ENCODE assay signal across 1 cellular context in the genomic region with DNA sequence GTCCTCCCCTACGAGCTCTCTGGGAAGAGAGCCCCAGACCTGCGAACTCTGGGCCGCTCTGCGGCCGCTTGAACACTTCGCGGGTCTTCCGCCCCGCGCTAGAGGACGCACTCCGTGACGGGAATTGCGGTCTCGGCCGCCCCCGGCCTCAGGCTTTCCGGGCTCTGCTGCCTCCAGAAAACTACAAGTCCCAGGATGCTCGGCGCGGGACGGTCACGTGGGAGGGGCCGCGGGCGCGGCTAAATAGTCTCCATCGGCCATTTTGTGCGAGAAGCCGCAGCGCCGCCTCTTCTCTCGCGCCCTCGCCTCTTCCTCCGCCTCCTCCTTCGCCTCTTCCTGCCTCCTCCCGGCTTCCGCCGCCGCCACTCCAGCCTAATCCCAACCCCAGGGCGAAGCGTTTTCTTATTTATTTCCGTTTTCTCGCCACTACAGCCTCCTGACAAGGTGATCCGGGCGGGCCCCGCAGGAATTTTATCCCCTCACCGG.
A peak's percentile ranks its signal among the peaks of the same experiment; 100 is the strongest.
TF ChIP-seq lines count a peak whose summit lies in the region.

A gene (plus strand): TSS at position 269 of the 486 bp plus-strand sequence. CDS start 235 bp downstream, outside the sequence.

TF ChIP-seq in WTC11, 78 proteins besides CTCF, POLR2A, EP300 and RAD21 (continued from another document):
- TF ChIP-seq, protein P1, sequence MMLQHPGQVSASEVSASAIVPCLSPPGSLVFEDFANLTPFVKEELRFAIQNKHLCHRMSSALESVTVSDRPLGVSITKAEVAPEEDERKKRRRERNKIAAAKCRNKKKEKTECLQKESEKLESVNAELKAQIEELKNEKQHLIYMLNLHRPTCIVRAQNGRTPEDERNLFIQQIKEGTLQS (CRISPR knock-in tag; conservative IDR thresholded peaks at IDR 0.05), result no peak
- TF ChIP-seq ZNF138 (CRISPR knock-in tag; conservative IDR thresholded peaks at IDR 0.05) (no peak), GABPB1 (CRISPR knock-in tag; IDR thresholded peaks at IDR 0.05) (0 out of 2 replicates have a peak, but pooled peaks have one; percentile 28), SP1 (CRISPR knock-in tag; conservative IDR thresholded peaks at IDR 0.05) (peak; percentile 64), JAZF1 (CRISPR knock-in tag; IDR thresholded peaks at IDR 0.05) (no peak)
- TF ChIP-seq, protein P2, sequence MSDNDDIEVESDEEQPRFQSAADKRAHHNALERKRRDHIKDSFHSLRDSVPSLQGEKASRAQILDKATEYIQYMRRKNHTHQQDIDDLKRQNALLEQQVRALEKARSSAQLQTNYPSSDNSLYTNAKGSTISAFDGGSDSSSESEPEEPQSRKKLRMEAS (CRISPR knock-in tag; IDR thresholded peaks at IDR 0.05), result no peak
- TF ChIP-seq, protein P3, sequence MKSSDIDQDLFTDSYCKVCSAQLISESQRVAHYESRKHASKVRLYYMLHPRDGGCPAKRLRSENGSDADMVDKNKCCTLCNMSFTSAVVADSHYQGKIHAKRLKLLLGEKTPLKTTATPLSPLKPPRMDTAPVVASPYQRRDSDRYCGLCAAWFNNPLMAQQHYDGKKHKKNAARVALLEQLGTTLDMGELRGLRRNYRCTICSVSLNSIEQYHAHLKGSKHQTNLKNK (CRISPR knock-in tag; IDR thresholded peaks at IDR 0.05), result no peak
- TF ChIP-seq, protein P4, sequence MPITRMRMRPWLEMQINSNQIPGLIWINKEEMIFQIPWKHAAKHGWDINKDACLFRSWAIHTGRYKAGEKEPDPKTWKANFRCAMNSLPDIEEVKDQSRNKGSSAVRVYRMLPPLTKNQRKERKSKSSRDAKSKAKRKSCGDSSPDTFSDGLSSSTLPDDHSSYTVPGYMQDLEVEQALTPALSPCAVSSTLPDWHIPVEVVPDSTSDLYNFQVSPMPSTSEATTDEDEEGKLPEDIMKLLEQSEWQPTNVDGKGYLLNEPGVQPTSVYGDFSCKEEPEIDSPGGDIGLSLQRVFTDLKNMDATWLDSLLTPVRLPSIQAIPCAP (CRISPR knock-in tag; IDR thresholded peaks at IDR 0.05), result no peak
- TF ChIP-seq, protein P5, sequence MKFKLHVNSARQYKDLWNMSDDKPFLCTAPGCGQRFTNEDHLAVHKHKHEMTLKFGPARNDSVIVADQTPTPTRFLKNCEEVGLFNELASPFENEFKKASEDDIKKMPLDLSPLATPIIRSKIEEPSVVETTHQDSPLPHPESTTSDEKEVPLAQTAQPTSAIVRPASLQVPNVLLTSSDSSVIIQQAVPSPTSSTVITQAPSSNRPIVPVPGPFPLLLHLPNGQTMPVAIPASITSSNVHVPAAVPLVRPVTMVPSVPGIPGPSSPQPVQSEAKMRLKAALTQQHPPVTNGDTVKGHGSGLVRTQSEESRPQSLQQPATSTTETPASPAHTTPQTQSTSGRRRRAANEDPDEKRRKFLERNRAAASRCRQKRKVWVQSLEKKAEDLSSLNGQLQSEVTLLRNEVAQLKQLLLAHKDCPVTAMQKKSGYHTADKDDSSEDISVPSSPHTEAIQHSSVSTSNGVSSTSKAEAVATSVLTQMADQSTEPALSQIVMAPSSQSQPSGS (CRISPR knock-in tag; IDR thresholded peaks at IDR 0.05; ENCODE audit: borderline replicate concordance, low read depth), result no peak
- TF ChIP-seq, protein P6, sequence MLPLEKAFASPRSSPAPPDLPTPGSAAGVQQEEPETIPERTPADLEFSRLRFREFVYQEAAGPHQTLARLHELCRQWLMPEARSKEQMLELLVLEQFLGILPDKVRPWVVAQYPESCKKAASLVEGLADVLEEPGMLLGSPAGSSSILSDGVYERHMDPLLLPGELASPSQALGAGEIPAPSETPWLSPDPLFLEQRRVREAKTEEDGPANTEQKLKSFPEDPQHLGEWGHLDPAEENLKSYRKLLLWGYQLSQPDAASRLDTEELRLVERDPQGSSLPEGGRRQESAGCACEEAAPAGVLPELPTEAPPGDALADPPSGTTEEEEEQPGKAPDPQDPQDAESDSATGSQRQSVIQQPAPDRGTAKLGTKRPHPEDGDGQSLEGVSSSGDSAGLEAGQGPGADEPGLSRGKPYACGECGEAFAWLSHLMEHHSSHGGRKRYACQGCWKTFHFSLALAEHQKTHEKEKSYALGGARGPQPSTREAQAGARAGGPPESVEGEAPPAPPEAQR (CRISPR knock-in tag; IDR thresholded peaks at IDR 0.05), result no peak
- TF ChIP-seq, protein P7, sequence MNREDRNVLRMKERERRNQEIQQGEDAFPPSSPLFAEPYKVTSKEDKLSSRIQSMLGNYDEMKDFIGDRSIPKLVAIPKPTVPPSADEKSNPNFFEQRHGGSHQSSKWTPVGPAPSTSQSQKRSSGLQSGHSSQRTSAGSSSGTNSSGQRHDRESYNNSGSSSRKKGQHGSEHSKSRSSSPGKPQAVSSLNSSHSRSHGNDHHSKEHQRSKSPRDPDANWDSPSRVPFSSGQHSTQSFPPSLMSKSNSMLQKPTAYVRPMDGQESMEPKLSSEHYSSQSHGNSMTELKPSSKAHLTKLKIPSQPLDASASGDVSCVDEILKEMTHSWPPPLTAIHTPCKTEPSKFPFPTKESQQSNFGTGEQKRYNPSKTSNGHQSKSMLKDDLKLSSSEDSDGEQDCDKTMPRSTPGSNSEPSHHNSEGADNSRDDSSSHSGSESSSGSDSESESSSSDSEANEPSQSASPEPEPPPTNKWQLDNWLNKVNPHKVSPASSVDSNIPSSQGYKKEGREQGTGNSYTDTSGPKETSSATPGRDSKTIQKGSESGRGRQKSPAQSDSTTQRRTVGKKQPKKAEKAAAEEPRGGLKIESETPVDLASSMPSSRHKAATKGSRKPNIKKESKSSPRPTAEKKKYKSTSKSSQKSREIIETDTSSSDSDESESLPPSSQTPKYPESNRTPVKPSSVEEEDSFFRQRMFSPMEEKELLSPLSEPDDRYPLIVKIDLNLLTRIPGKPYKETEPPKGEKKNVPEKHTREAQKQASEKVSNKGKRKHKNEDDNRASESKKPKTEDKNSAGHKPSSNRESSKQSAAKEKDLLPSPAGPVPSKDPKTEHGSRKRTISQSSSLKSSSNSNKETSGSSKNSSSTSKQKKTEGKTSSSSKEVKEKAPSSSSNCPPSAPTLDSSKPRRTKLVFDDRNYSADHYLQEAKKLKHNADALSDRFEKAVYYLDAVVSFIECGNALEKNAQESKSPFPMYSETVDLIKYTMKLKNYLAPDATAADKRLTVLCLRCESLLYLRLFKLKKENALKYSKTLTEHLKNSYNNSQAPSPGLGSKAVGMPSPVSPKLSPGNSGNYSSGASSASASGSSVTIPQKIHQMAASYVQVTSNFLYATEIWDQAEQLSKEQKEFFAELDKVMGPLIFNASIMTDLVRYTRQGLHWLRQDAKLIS (CRISPR knock-in tag; IDR thresholded peaks at IDR 0.05; ENCODE audit: borderline replicate concordance), result no peak
- TF ChIP-seq, protein P8, sequence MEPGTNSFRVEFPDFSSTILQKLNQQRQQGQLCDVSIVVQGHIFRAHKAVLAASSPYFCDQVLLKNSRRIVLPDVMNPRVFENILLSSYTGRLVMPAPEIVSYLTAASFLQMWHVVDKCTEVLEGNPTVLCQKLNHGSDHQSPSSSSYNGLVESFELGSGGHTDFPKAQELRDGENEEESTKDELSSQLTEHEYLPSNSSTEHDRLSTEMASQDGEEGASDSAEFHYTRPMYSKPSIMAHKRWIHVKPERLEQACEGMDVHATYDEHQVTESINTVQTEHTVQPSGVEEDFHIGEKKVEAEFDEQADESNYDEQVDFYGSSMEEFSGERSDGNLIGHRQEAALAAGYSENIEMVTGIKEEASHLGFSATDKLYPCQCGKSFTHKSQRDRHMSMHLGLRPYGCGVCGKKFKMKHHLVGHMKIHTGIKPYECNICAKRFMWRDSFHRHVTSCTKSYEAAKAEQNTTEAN (CRISPR knock-in tag; IDR thresholded peaks at IDR 0.05), result no peak
- TF ChIP-seq, protein P9, sequence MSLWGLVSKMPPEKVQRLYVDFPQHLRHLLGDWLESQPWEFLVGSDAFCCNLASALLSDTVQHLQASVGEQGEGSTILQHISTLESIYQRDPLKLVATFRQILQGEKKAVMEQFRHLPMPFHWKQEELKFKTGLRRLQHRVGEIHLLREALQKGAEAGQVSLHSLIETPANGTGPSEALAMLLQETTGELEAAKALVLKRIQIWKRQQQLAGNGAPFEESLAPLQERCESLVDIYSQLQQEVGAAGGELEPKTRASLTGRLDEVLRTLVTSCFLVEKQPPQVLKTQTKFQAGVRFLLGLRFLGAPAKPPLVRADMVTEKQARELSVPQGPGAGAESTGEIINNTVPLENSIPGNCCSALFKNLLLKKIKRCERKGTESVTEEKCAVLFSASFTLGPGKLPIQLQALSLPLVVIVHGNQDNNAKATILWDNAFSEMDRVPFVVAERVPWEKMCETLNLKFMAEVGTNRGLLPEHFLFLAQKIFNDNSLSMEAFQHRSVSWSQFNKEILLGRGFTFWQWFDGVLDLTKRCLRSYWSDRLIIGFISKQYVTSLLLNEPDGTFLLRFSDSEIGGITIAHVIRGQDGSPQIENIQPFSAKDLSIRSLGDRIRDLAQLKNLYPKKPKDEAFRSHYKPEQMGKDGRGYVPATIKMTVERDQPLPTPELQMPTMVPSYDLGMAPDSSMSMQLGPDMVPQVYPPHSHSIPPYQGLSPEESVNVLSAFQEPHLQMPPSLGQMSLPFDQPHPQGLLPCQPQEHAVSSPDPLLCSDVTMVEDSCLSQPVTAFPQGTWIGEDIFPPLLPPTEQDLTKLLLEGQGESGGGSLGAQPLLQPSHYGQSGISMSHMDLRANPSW (CRISPR knock-in tag; conservative IDR thresholded peaks at IDR 0.05; ENCODE audit: low read depth), result no peak
